Comparison of ENCODE assay signal across 1 cellular context in the genomic region with DNA sequence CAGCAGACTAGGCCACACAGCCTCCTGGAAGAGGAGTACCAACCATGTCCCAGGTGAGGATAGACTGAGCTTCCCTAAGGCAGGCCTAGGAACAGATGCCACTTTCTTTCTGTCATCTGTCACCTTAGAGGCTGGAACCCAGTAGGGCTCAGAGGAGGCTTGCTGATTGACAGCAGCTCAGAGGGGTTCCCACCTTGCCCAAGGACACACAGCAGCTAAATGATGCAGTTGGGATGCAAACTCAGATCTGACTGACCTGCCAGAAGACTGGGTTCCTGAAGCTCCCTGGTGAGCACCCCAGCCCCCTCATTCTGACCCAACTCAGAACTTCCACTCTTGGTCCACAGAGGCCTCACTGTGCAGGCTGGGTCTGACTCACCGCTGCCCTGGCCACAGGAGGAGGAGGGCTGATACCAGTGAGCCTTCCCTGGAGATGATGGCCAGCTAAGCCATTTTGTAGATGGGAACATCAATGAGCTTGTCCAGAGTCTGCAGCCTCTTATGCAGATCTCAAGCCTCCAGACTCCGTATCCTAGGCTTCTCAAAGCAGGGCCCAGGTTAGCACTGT.
A peak's percentile ranks its signal among the peaks of the same experiment; 100 is the strongest.
TF ChIP-seq lines count a peak whose summit lies in the region.

No MANE protein-coding gene starts in this region.

TF ChIP-seq in HepG2, 621 proteins besides CTCF, POLR2A, EP300 and RAD21:
- TF ChIP-seq ZNF768 (CRISPR knock-in tag; IDR thresholded peaks at IDR 0.05) (peak; percentile 90), ZNF660 (CRISPR knock-in tag; IDR thresholded peaks at IDR 0.05; ENCODE audit: borderline replicate concordance, low read depth) (no peak)
